ENCODE assay signal across 1 cellular context in genomic region chr13:42807236-42807635, GRCh38.
TF ChIP-seq lines count a peak whose summit lies in the region.

No MANE protein-coding gene starts in this region.

TF ChIP-seq in SK-N-SH treated with all-trans-retinoic acid at 6 μM for 48 hours, 23 proteins besides CTCF, POLR2A, EP300 and RAD21 (continued from another document):
- TF ChIP-seq CREB5 (CRISPR knock-in tag; IDR thresholded peaks at IDR 0.05; ENCODE audit: low read depth) (no peak), SNAI2 (CRISPR knock-in tag; IDR thresholded peaks at IDR 0.05) (no peak), TOX (CRISPR knock-in tag; IDR thresholded peaks at IDR 0.05; ENCODE audit: borderline replicate concordance) (no peak), ZNF8 (CRISPR knock-in tag; IDR thresholded peaks at IDR 0.05) (no peak)
